22 cellular contexts compared by ENCODE assay signal in the genomic region with DNA sequence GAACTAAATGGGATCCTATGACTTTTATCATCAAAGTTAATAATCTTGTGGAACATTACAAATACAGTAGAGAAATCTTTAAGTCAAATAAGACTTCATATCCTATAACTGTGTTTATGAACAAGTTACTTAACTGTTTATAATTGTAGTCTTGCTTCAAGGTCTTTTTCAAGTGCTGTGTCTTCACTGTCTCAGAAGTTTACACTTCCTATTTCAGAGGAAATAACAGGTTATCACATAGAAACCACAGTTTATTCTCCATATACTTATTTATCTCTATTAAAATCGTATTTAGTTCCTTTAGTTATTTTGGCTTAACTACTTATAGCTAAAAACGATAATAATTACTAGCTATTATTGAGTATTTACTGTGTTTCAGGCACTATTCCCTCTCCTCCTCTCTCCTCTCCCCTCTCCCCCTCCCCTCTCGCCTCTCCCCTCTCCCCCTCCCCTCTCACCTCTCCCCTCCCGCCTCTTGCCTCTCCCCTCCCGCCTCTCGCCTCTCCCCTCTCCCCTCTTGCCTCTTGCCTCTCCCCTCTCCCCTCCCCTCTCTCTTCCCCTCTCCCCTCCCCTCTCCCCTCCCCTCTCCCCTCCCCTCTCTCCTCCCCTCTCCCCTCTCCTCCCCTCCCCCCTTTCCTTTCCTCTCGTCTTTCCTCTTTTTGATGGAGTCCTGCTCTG.
"Had no signal": no experiment of that assay in that cellular context is flagged by ENCODE, and none has a peak within 500 bp of the region (broad histone marks: within the 10 kb centered on the region; RNA-seq: fewer than 3 reads in every experiment).

No MANE protein-coding gene starts in this region.

- H3K4me1 ChIP-seq: psoas muscle had no signal

- H3K27me3 ChIP-seq: left lung, ovary, stomach, vagina had no signal

- H3K36me3 ChIP-seq: ovary had no signal

- DNase-seq: activated CD4-positive, alpha-beta memory T cell treated with anti-CD3 and anti-CD28 coated beads for 36 hours; activated CD4-positive, alpha-beta T cell treated with anti-CD3 and anti-CD28 coated beads for 1 hour; activated naive CD4-positive, alpha-beta T cell; activated naive CD8-positive, alpha-beta T cell treated with anti-CD3 and anti-CD28 coated beads for 36 hours; activated T-cell treated with anti-CD3 and anti-CD28 coated beads for 4 hours; amygdala; erythroblast; hypothalamus; left lung; ovary; psoas muscle; right cardiac atrium; stimulated activated CD4-positive, alpha-beta T cell treated with anti-CD3 and anti-CD28 coated beads, Interleukin-15, amount 100 ng/mL, for 24 hours; stimulated activated CD4-positive, alpha-beta T cell treated with anti-CD3 and anti-CD28 coated beads, Interleukin-2, amount 100 ng/mL, for 48 hours; stomach; trophoblast cell; WERI-Rb-1 had no signal

- ATAC-seq: left lung, psoas muscle, right cardiac atrium had no signal

- H3K4me3 ChIP-seq: left lung, ovary, psoas muscle, skin epidermis, stomach, vagina had no signal

- FAIRE-seq: endometrium, frontal cortex had no signal

- H3K9me3 Mint-ChIP-seq: activated CD4-positive, alpha-beta memory T cell treated with anti-CD3 and anti-CD28 coated beads for 36 hours; activated T-helper 1 cell treated with anti-CD3 and anti-CD28 coated beads, Interleukin-12 subunit alpha, Interleukin-12 subunit beta, Interleukin-2, Interleukin-4 antibody, amounts not matched to agents 30 ng/mL and 10 ng/mL and 1 ng/mL, durations not matched to agents 14 hours and 24 hours and 36 hours had no signal

- H3K27me3 Mint-ChIP-seq: activated CD4-positive, alpha-beta memory T cell treated with anti-CD3 and anti-CD28 coated beads for 36 hours; activated naive CD8-positive, alpha-beta T cell treated with anti-CD3 and anti-CD28 coated beads for 36 hours had no signal

- H3K4me3 Mint-ChIP-seq: activated CD4-positive, alpha-beta memory T cell treated with anti-CD3 and anti-CD28 coated beads for 36 hours; activated naive CD8-positive, alpha-beta T cell treated with anti-CD3 and anti-CD28 coated beads for 36 hours; activated T-helper 1 cell treated with anti-CD3 and anti-CD28 coated beads, Interleukin-12 subunit alpha, Interleukin-12 subunit beta, Interleukin-2, Interleukin-4 antibody, amounts not matched to agents 30 ng/mL and 10 ng/mL and 1 ng/mL, durations not matched to agents 14 hours and 24 hours and 36 hours had no signal

- H3K9me3 ChIP-seq: left lung, ovary, psoas muscle, stomach, vagina had no signal

- H3K27ac Mint-ChIP-seq: activated CD4-positive, alpha-beta memory T cell treated with anti-CD3 and anti-CD28 coated beads for 36 hours; activated naive CD8-positive, alpha-beta T cell treated with anti-CD3 and anti-CD28 coated beads for 36 hours; activated T-helper 1 cell treated with anti-CD3 and anti-CD28 coated beads, Interleukin-12 subunit alpha, Interleukin-12 subunit beta, Interleukin-2, Interleukin-4 antibody, amounts not matched to agents 30 ng/mL and 10 ng/mL and 1 ng/mL, durations not matched to agents 14 hours and 24 hours and 36 hours had no signal

- H3K27ac ChIP-seq: left lung, ovary, psoas muscle, skin epidermis, stomach, vagina, WERI-Rb-1 had no signal
